17 cellular contexts compared by ENCODE assay signal in genomic region chr13:50957620-50958019, GRCh38. TPM values are rescaled to one million over a fixed set of nuclear protein-coding genes. Genes with fewer than 3 reads are reported as not detected.
DNase-seq lines count a peak whose midpoint lies in the region; ATAC-seq and TF ChIP-seq lines count a peak whose summit lies in the region.
"Had no signal": no experiment of that assay in that cellular context is flagged by ENCODE, and none has a peak within 500 bp of the region (broad histone marks: within the 10 kb centered on the region; RNA-seq: fewer than 3 reads in every experiment).

No MANE protein-coding gene starts in this region.

- intact Hi-C loops in CD4-positive, alpha-beta T cell (cut with DNase I, micrococcal nuclease) = no loop called here
- intact Hi-C loops in activated B cell treated with CpG ODN at 0.5 μM for 24 hours (cut with micrococcal nuclease) (no loop called here), adrenal gland (cut with DNase I) (no loop called here)

- no peak overlapping the region for H3K4me3 ChIP-seq in CD8-positive, alpha-beta memory T cell (ENCODE audit: low read length)
- no peak overlapping the region for H3K4me3 ChIP-seq in adrenal gland
- no peak overlapping the region for H3K4me3 ChIP-seq in BE2C (ENCODE audit: low read depth, low read length)
- H3K4me3 ChIP-seq: BLaER1, GM23338 had no signal

- H3K4me1 ChIP-seq in CD8-positive, alpha-beta memory T cell (ENCODE audit: insufficient read depth, low read length) = no peaks in the 10 kb centered on the region
- H3K4me1 ChIP-seq in adrenal gland (replicated peaks in 1 of 2) (no peaks in the 10 kb centered on the region), BE2C (no peaks in the 10 kb centered on the region)
- H3K4me1 ChIP-seq: BLaER1 had no signal

- H3K27me3 ChIP-seq in CD4-positive, alpha-beta T cell (ENCODE audit: control insufficient read depth, insufficient read depth, low read length) = no peaks in the 10 kb centered on the region
- no peaks in the 10 kb centered on the region for H3K27me3 ChIP-seq in CD8-positive, alpha-beta memory T cell (ENCODE audit: insufficient read depth, low read length, poor library complexity, severe bottlenecking)
- no peaks in the 10 kb centered on the region for H3K27me3 ChIP-seq in adrenal gland
- no peaks in the 10 kb centered on the region for H3K27me3 ChIP-seq in BE2C
- H3K27me3 ChIP-seq: BLaER1 had no signal

- 87 to 93% (median 90%) methylated on average over 2 of the region's 2 CpGs for WGBS in adrenal gland, 4 donors

- no peak for TF ChIP-seq CTCF in CD4-positive, alpha-beta T cell (IDR thresholded peaks at IDR 0.05)
- TF ChIP-seq CTCF in activated B cell treated with CpG ODN at 0.5 μM for 24 hours (IDR thresholded peaks at IDR 0.05) = no peak
- TF ChIP-seq CTCF in adrenal gland (IDR thresholded peaks at IDR 0.05) = no peak
- TF ChIP-seq CTCF in BE2C (IDR thresholded peaks at IDR 0.05; ENCODE audit: low read depth, low read length) = no peak

- CTCF ChIA-PET in CD4-positive, alpha-beta T cell (lab: Charles Lee) = no interaction called here
- CTCF ChIA-PET in CD8-positive, alpha-beta memory T cell (lab: Charles Lee) = no interaction called here
- CTCF ChIA-PET in activated B cell treated with CpG ODN at 0.5 μM for 24 hours (lab: Charles Lee) = no interaction called here

- POLR2A ChIA-PET in CD4-positive, alpha-beta T cell (lab: Charles Lee) = no interaction called here
- POLR2A ChIA-PET in CD8-positive, alpha-beta memory T cell (lab: Charles Lee) = no interaction called here
- POLR2A ChIA-PET in activated B cell treated with CpG ODN at 0.5 μM for 24 hours (lab: Charles Lee) = no interaction called here

- H3K36me3 Mint-ChIP-seq in CD4-positive, alpha-beta T cell (ENCODE audit: low read depth) = peaks cover 91% of the 10 kb centered on the region
- peaks cover 11 to 80% (median 18%) of the 10 kb centered on the region in 3 donors for H3K36me3 Mint-ChIP-seq in CD8-positive, alpha-beta memory T cell
- H3K36me3 Mint-ChIP-seq in activated B cell treated with CpG ODN at 0.5 μM for 24 hours (ENCODE audit: low read depth) = peaks cover 77% of the 10 kb centered on the region

- no peaks in the 10 kb centered on the region for H3K9me3 Mint-ChIP-seq in CD4-positive, alpha-beta T cell
- H3K9me3 Mint-ChIP-seq in CD8-positive, alpha-beta memory T cell = no peaks in the 10 kb centered on the region
- H3K9me3 Mint-ChIP-seq in activated B cell treated with CpG ODN at 0.5 μM for 24 hours = no peaks in the 10 kb centered on the region
- H3K9me3 Mint-ChIP-seq: CD14-positive monocyte, GM23338 had no signal

- DNase-seq in CD4-positive, alpha-beta T cell = no peak
- no peak for DNase-seq in CD8-positive, alpha-beta memory T cell
- DNase-seq in activated B cell treated with CpG ODN at 0.5 μM for 24 hours (no peak), adrenal gland (no peak), BE2C (no peak)
- DNase-seq: ACHN, Calu3, DMS79 treated with DMSO at 0.1 percent for 48 hours, GF-D8, HCEC 1CT, Kasumi-1, KG1 had no signal

- no peak overlapping the region for H3K4me3 Mint-ChIP-seq in CD4-positive, alpha-beta T cell
- H3K4me3 Mint-ChIP-seq in CD8-positive, alpha-beta memory T cell = peak overlapping the region in 1 of 7 donors; percentile 5
- no peak overlapping the region for H3K4me3 Mint-ChIP-seq in activated B cell treated with CpG ODN at 0.5 μM for 24 hours
- H3K4me3 Mint-ChIP-seq: CD14-positive monocyte, GM23338 had no signal

- H3K4me1 Mint-ChIP-seq in CD4-positive, alpha-beta T cell (ENCODE audit: low read depth) = peaks cover 13% of the 10 kb centered on the region
- H3K4me1 Mint-ChIP-seq in CD8-positive, alpha-beta memory T cell = peaks cover 7 to 32% (median 14%) of the 10 kb centered on the region in 3 donors
- H3K4me1 Mint-ChIP-seq in activated B cell treated with CpG ODN at 0.5 μM for 24 hours = peaks cover 11% of the 10 kb centered on the region
- H3K4me1 Mint-ChIP-seq: CD14-positive monocyte had no signal

- H3K9me3 ChIP-seq in CD4-positive, alpha-beta T cell (ENCODE audit: control insufficient read depth, low read length) = no peaks in the 10 kb centered on the region
- H3K9me3 ChIP-seq in CD8-positive, alpha-beta memory T cell (ENCODE audit: low read length) = no peaks in the 10 kb centered on the region
- H3K9me3 ChIP-seq in adrenal gland (replicated peaks in 1 of 3) = peaks cover 0 to 5% (median 0%) of the 10 kb centered on the region in 3 donors
- no peaks in the 10 kb centered on the region for H3K9me3 ChIP-seq in BE2C
- H3K9me3 ChIP-seq: BLaER1 had no signal

- no peak for TF ChIP-seq POLR2A in adrenal gland (IDR thresholded peaks at IDR 0.05)

- no peak overlapping the region for H3K27ac ChIP-seq in CD4-positive, alpha-beta T cell (ENCODE audit: low read depth, low read length)
- H3K27ac ChIP-seq in CD8-positive, alpha-beta memory T cell (ENCODE audit: low read depth, low read length) = no peak overlapping the region
- no peak overlapping the region for H3K27ac ChIP-seq in adrenal gland
- H3K27ac ChIP-seq: BLaER1 had no signal

- no peak for ATAC-seq in CD4-positive, alpha-beta T cell (ENCODE audit: poor library complexity)
- ATAC-seq in activated B cell treated with CpG ODN at 0.5 μM for 24 hours (ENCODE audit: low read depth) (no peak), GM19035 (IDR thresholded peaks at IDR 0.05; ENCODE audit: unreplicated experiment) (no peak), HG03095 (IDR thresholded peaks at IDR 0.05; ENCODE audit: unreplicated experiment) (no peak)
- ATAC-seq: GM23338 had no signal

- peak overlapping the region; percentile 55 for H3K27ac Mint-ChIP-seq in CD4-positive, alpha-beta T cell
- H3K27ac Mint-ChIP-seq in CD8-positive, alpha-beta memory T cell = peak overlapping the region in 6 of 8 donors; percentile 1 to 69 (median 33)
- H3K27ac Mint-ChIP-seq in activated B cell treated with CpG ODN at 0.5 μM for 24 hours = peak overlapping the region; percentile 41
- H3K27ac Mint-ChIP-seq: GM23338 had no signal

- no peaks in the 10 kb centered on the region for H3K27me3 Mint-ChIP-seq in CD4-positive, alpha-beta T cell
- H3K27me3 Mint-ChIP-seq in CD8-positive, alpha-beta memory T cell = no peaks in the 10 kb centered on the region
- H3K27me3 Mint-ChIP-seq in activated B cell treated with CpG ODN at 0.5 μM for 24 hours = no peaks in the 10 kb centered on the region

- H3K36me3 ChIP-seq in CD8-positive, alpha-beta memory T cell (ENCODE audit: insufficient read depth, low read length) = peaks cover 5% of the 10 kb centered on the region
- H3K36me3 ChIP-seq in adrenal gland (replicated peaks in 1 of 2) (no peaks in the 10 kb centered on the region), BE2C (no peaks in the 10 kb centered on the region)

RNA-seq across cellular contexts. Expression of gene RNASEH2B, which starts 48.0 kb away (rescaled TPM):
- 10 to 100 TPM; 68.4 to 74.6 TPM for total RNA-seq in CD4-positive, alpha-beta T cell
- total RNA-seq in CD8-positive, alpha-beta memory T cell = 10 to 100 TPM; 62.1 to 70.7 TPM
- polyA plus RNA-seq in CD8-positive, alpha-beta memory T cell = 102 TPM
- 92.3 and 103 TPM in 2 replicates for total RNA-seq in activated B cell treated with CpG ODN at 0.5 μM for 24 hours
- 10 to 100 TPM; 23.5 to 37.5 (median 29.0) TPM for total RNA-seq in adrenal gland
- 10 to 100 TPM; 37.1 to 77.1 (median 50.9) TPM for polyA plus RNA-seq in adrenal gland
- polyA plus RNA-seq in BE2C (2012; ENCODE audit: insufficient read depth, insufficient read length, low read depth) = 13.6 TPM
